In genomic region chr19:13747098-13747453, GRCh38 we compare ENCODE assay signal across 8 cellular contexts. TPM values are rescaled to one million over a fixed set of nuclear protein-coding genes. Genes with fewer than 3 reads are reported as not detected.
DNase-seq lines count a peak whose midpoint lies in the region; ATAC-seq and TF ChIP-seq lines count a peak whose summit lies in the region.

No MANE protein-coding gene starts in this region.

- no peaks in the 10 kb centered on the region for H3K9me2 ChIP-seq in OCI-LY7 (ENCODE audit: insufficient read depth, low read length)

- H3K36me3 ChIP-seq in CD8-positive, alpha-beta T cell (ENCODE audit: insufficient read depth, low read length) = no peaks in the 10 kb centered on the region
- peaks cover 11% of the 10 kb centered on the region; the same call in 1 of the 2 replicates for H3K36me3 ChIP-seq in OCI-LY7 (ENCODE audit: insufficient read depth, low read length)

- H3K4me3 Mint-ChIP-seq in CD8-positive, alpha-beta T cell = peak overlapping the region; percentile 90
- H3K4me3 Mint-ChIP-seq in endothelial cell (ENCODE audit: unreplicated experiment) (peak overlapping the region; percentile 19), osteocyte (ENCODE audit: unreplicated experiment) (peak overlapping the region; percentile 84)

- H2AFZ ChIP-seq in OCI-LY7 (ENCODE audit: low read length) = peak overlapping the region; percentile 70

- peak overlapping the region; percentile 92 for H3K27ac Mint-ChIP-seq in CD8-positive, alpha-beta T cell
- H3K27ac Mint-ChIP-seq in endothelial cell (ENCODE audit: unreplicated experiment) (peak overlapping the region; percentile 24), osteocyte (ENCODE audit: unreplicated experiment) (peak overlapping the region; percentile 86)

- H3K4me1 Mint-ChIP-seq in CD8-positive, alpha-beta T cell (ENCODE audit: low read depth) = peaks cover 22% of the 10 kb centered on the region
- peaks cover 54% of the 10 kb centered on the region for H3K4me1 Mint-ChIP-seq in endothelial cell (ENCODE audit: unreplicated experiment)
- peaks cover 14% of the 10 kb centered on the region for H3K4me1 Mint-ChIP-seq in osteocyte (ENCODE audit: unreplicated experiment)

- peak overlapping the region; percentile 18; the same call in 1 of the 2 replicates for H3K4me2 ChIP-seq in OCI-LY7 (ENCODE audit: low read length)

- ATAC-seq in CD8-positive, alpha-beta T cell = no peak
- ATAC-seq in HG03175 (IDR thresholded peaks at IDR 0.05; ENCODE audit: unreplicated experiment) (no peak), GM18873 (IDR thresholded peaks at IDR 0.05; ENCODE audit: low FRiP score, unreplicated experiment) (no peak)

- no TSS peak for BruUV-seq in OCI-LY7 (replicated peaks; lab: Mats Ljungman, UMichigan)

- peak overlapping the region; percentile 85 for H3K4me3 ChIP-seq in CD8-positive, alpha-beta T cell (ENCODE audit: low read depth, low read length)
- peak overlapping the region; percentile 88 for H3K4me3 ChIP-seq in OCI-LY7 (ENCODE audit: low read depth, low read length, poor library complexity, severe bottlenecking)

- H3K27me3 ChIP-seq in CD8-positive, alpha-beta T cell (ENCODE audit: insufficient read depth, low read length) = no peaks in the 10 kb centered on the region

- H3K79me2 ChIP-seq in OCI-LY7 (ENCODE audit: insufficient read depth, low read depth, low read length) = peaks cover 17% of the 10 kb centered on the region; the same call in 1 of the 2 replicates

- TF ChIP-seq CTCF in CD8-positive, alpha-beta T cell (IDR thresholded peaks at IDR 0.05) = no peak
- TF ChIP-seq CTCF in OCI-LY7 (conservative IDR thresholded peaks at IDR 0.05; ENCODE audit: low read length) = no peak
- TF ChIP-seq CTCF in endothelial cell (IDR thresholded peaks at IDR 0.05; ENCODE audit: unreplicated experiment) = no peak
- TF ChIP-seq CTCF in osteocyte (IDR thresholded peaks at IDR 0.05) = no peak

- H3K9me3 ChIP-seq in CD8-positive, alpha-beta T cell (ENCODE audit: low read length) = no peaks in the 10 kb centered on the region
- H3K9me3 ChIP-seq in OCI-LY7 (ENCODE audit: low read length) = peaks cover 12% of the 10 kb centered on the region; the same call in 1 of the 2 replicates

- intact Hi-C loops in CD8-positive, alpha-beta T cell (cut with DNase I, micrococcal nuclease) = loop anchor here (1.0 to 5.0 kb wide), 7 partner anchors 16 to 595 kb away; partner anchors contain the start of genes C19orf53 (in 2 of the 2), IER2 (in 1 of the 2), MRI1 (in 1 of the 2) and PRKACA (in 1 of the 2)
- intact Hi-C loops in OCI-LY7 (cut with micrococcal nuclease; ENCODE audit: unreplicated experiment) = no loop called here

- no peaks in the 10 kb centered on the region for H3K9me3 Mint-ChIP-seq in CD8-positive, alpha-beta T cell
- H3K9me3 Mint-ChIP-seq in endothelial cell (ENCODE audit: unreplicated experiment) (no peaks in the 10 kb centered on the region), osteocyte (ENCODE audit: unreplicated experiment) (peaks cover 8% of the 10 kb centered on the region)

- peak overlapping the region; percentile 96 for H3K27ac ChIP-seq in CD8-positive, alpha-beta T cell (ENCODE audit: low read depth, low read length)
- no peak overlapping the region for H3K27ac ChIP-seq in OCI-LY7 (ENCODE audit: low read depth, low read length, poor library complexity, severe bottlenecking)

- POLR2A ChIA-PET in CD8-positive, alpha-beta T cell (lab: Charles Lee) = interaction anchor here (0.6 to 2.2 kb wide), 11 partner anchors 9 to 595 kb away, joined by 3 to 14 read pairs (median 5); partner anchors contain the start of gene MRI1
- POLR2A ChIA-PET in OCI-LY7 (lab: Charles Lee) = interaction anchor here (1.2 to 2.2 kb wide), 3 partner anchors 9 to 89 kb away, joined by 4 to 10 read pairs (median 5); partner anchors contain the start of gene C19orf53

- H3K36me3 Mint-ChIP-seq in CD8-positive, alpha-beta T cell = peaks cover 19% of the 10 kb centered on the region
- H3K36me3 Mint-ChIP-seq in endothelial cell (ENCODE audit: low read depth, unreplicated experiment) (peaks cover 14% of the 10 kb centered on the region), osteocyte (ENCODE audit: unreplicated experiment) (peaks cover 6% of the 10 kb centered on the region)

- CTCF ChIA-PET in CD8-positive, alpha-beta T cell (lab: Charles Lee) = no interaction called here
- CTCF ChIA-PET in OCI-LY7 (lab: Charles Lee; ENCODE audit: unreplicated experiment) = no interaction called here

- no peak for DNase-seq in CD8-positive, alpha-beta T cell
- no peak for DNase-seq in OCI-LY7 (ENCODE audit: low spot score)
- no peak for DNase-seq in endothelial cell (ENCODE audit: low spot score)
- no peak for DNase-seq in osteocyte (ENCODE audit: extremely low spot score, unreplicated experiment)
- no peak for DNase-seq in cerebellum (ENCODE audit: low spot score)
- DNase-seq in OCI-M1 (lab: John Stamatoyannopoulos, UW) = no peak

- no peaks in the 10 kb centered on the region for H3K27me3 Mint-ChIP-seq in CD8-positive, alpha-beta T cell (ENCODE audit: low read depth)
- H3K27me3 Mint-ChIP-seq in endothelial cell (ENCODE audit: unreplicated experiment) (peaks cover 2% of the 10 kb centered on the region), osteocyte (ENCODE audit: unreplicated experiment) (no peaks in the 10 kb centered on the region)

- peaks cover 22% of the 10 kb centered on the region for H3K4me1 ChIP-seq in CD8-positive, alpha-beta T cell (ENCODE audit: insufficient read depth, low read length)
- H3K4me1 ChIP-seq in OCI-LY7 (ENCODE audit: insufficient read depth, low read length, poor library complexity, severe bottlenecking) = peaks cover 10% of the 10 kb centered on the region

- no peaks in the 10 kb centered on the region for H4K20me1 ChIP-seq in OCI-LY7 (ENCODE audit: insufficient read depth, low read length)

RNA-seq across cellular contexts. Expression of gene MRI1, which starts 17.2 kb away (rescaled TPM):
- total RNA-seq in CD8-positive, alpha-beta T cell = 10 to 100 TPM; 14.3 to 14.8 TPM
- total RNA-seq in OCI-LY7 (2014; rRNA removed; shearing (Covaris generic)) = 27.3 and 33.4 TPM in 2 replicates
- total RNA-seq in OCI-LY7 (2022) (23.4 and 27.1 TPM in 2 replicates), endothelial cell (ENCODE audit: unreplicated experiment) (165 TPM), osteocyte (18.6 and 22.5 TPM in 2 replicates), cerebellum (22.1 TPM)

RNA-seq across cellular contexts. Expression of gene C19orf53, which starts 27.2 kb away (rescaled TPM):
- total RNA-seq in CD8-positive, alpha-beta T cell = 100 to 1,000 TPM; 116 TPM
- total RNA-seq in OCI-LY7 (2014; rRNA removed; shearing (Covaris generic)) = 162 and 177 TPM in 2 replicates
- total RNA-seq in OCI-LY7 (2022) = 80.3 and 90.1 TPM in 2 replicates
- total RNA-seq in endothelial cell (ENCODE audit: unreplicated experiment) = 98.4 TPM
- total RNA-seq in osteocyte = 82.4 and 86.6 TPM in 2 replicates
- 15.5 TPM for total RNA-seq in cerebellum

RNA-seq across cellular contexts. Expression of gene ZSWIM4, which starts 48.2 kb away (rescaled TPM):
- total RNA-seq in CD8-positive, alpha-beta T cell = 1 to 10 TPM; 4.1 to 5.0 TPM
- 3.7 and 5.0 TPM in 2 replicates for total RNA-seq in OCI-LY7 (2014; rRNA removed; shearing (Covaris generic))
- total RNA-seq in OCI-LY7 (2022) (10.8 and 13.4 TPM in 2 replicates), endothelial cell (ENCODE audit: unreplicated experiment) (43.7 TPM), osteocyte (14.0 and 15.1 TPM in 2 replicates), cerebellum (13.6 TPM)

Comparison
In these comparisons a context has a peak if more than half of its experiments do, and no peak if none do; other contexts are left out.
1. H3K27ac Mint-ChIP-seq: peak in every context shown above with its lines; median percentile 92 in CD8-positive, alpha-beta T cell; 86 in osteocyte; 24 in endothelial cell.
2. H3K4me3 Mint-ChIP-seq: peak in every context shown above with its lines; median percentile 90 in CD8-positive, alpha-beta T cell; 84 in osteocyte; 19 in endothelial cell.